Comparison of ENCODE assay signal across 10 cellular contexts in genomic region chr7:34673066-34673465, GRCh38. TPM values are rescaled to one million over a fixed set of nuclear protein-coding genes. Genes with fewer than 3 reads are reported as not detected.
"Had no signal": no experiment of that assay in that cellular context is flagged by ENCODE, and none has a peak within 500 bp of the region (broad histone marks: within the 10 kb centered on the region; RNA-seq: fewer than 3 reads in every experiment).

No MANE protein-coding gene starts in this region.

- FAIRE-seq: K562 had no signal

- H3K27ac ChIP-seq: GM23248, HL-60 had no signal

- ATAC-seq: HCT116, K562 had no signal

- H3K4me1 ChIP-seq: HAP-1 had no signal

- H3K9ac ChIP-seq: GM23248 had no signal

- DNase-seq: GOT3, H7 had no signal

- H2AFZ ChIP-seq: GM23248 had no signal

- H3K9me3 ChIP-seq: HAP-1 had no signal

- H3K36me3 ChIP-seq: HAP-1 had no signal

- H3K4me3 ChIP-seq: HAP-1, K562 had no signal

RNA-seq across cellular contexts. Expression of gene NPSR1, which starts 15.0 kb away (rescaled TPM):
- total RNA-seq: GM23248, H4, H7, HT1080, IMR-90, K562 had no signal
- polyA plus RNA-seq: GM23248, IMR-90, K562 had no signal
